8 cellular contexts compared by ENCODE assay signal in the genomic region with DNA sequence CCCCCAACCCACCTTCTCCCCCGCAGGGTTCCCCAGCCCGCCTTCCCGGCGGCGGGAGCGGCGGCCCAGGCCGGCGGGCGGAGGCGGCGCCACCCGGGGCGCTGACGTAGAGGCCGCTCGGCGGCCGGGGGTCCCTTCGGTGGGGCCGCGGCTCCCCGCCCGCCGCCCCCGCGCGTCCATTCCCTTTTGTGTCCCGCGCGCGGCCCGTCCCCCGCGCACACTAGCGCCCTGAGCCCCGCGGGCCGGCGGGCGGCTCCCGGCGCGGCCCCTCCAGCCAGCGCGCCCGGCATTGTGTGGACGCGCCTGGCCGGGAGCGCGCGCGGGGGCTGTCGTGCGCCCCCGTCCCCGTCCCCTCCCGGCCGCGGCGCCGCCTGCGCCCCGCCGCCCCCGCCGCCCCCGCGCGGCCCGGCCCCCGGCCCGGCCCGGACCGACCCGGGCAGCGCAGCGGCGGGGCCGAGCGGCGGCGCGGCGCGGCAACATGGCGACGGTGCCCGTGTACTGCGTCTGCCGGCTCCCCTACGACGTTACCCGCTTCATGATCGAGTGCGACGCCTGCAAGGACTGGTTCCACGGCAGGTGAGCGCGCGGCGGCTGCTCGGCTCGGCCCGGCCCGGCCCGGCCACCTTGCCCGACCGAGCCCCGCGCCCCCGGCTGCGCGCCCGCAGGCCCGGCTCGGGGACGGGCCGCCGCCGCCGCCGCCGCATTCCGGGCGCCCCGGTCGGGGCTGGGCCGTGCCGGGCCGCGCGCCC. TPM values are rescaled to one million over a fixed set of nuclear protein-coding genes. Genes with fewer than 3 reads are reported as not detected.
A peak's percentile ranks its signal among the peaks of the same experiment; 100 is the strongest.
DNase-seq lines count a peak whose midpoint lies in the region; ATAC-seq and TF ChIP-seq lines count a peak whose summit lies in the region.

A gene (plus strand): TSS at position 289 of the 749 bp plus-strand sequence. CDS start 190 bp downstream, at position 479.

- peak within 1 kb of the TSS; percentile 93 for H3K4me3 Mint-ChIP-seq in neural progenitor cell

- peak within 1 kb of the TSS; percentile 97 for H3K27ac Mint-ChIP-seq in neural progenitor cell

- H3K4me2 ChIP-seq in neural progenitor cell: peak within 1 kb of the TSS; percentile 100

- H3K79me2 ChIP-seq in neural progenitor cell (ENCODE audit: low read depth): peaks cover 52% of the 10 kb centered on the region

- in situ Hi-C loops in ACHN (cut with HindIII; ENCODE audit: low pct_ligation_motif_present, low pct_unique_long_range_greater_than_20kb, low sequenced_read_pairs): no loop called here

- H3K9me3 Mint-ChIP-seq in neural progenitor cell: no peaks in the 10 kb centered on the region

- H3K4me1 ChIP-seq in foreskin keratinocyte: no peaks in the 10 kb centered on the region
- peaks cover 15% of the 10 kb centered on the region for H3K4me1 ChIP-seq in neural progenitor cell

- H3K27ac ChIP-seq in KOPT-K1 (ENCODE audit: low read depth, low read length, poor library complexity, severe bottlenecking) (peak within 1 kb of the TSS; percentile 77), foreskin keratinocyte (peak within 1 kb of the TSS; percentile 53), neural progenitor cell (no peak within 1 kb of the TSS)

- H3K36me3 Mint-ChIP-seq in neural progenitor cell: peaks cover 7% of the 10 kb centered on the region

- peaks cover 38% of the 10 kb centered on the region for H4K20me1 ChIP-seq in neural progenitor cell (ENCODE audit: low read depth)

- no peaks in the 10 kb centered on the region for H3K27me3 ChIP-seq in foreskin keratinocyte
- peaks cover 9% of the 10 kb centered on the region for H3K27me3 ChIP-seq in neural progenitor cell

- peaks cover under 1% of the 10 kb centered on the region for H3K9me3 ChIP-seq in KOPT-K1 (ENCODE audit: insufficient read depth, low read length, poor library complexity, severe bottlenecking)
- no peaks in the 10 kb centered on the region for H3K9me3 ChIP-seq in neural progenitor cell (ENCODE audit: low read depth)

- TF ChIP-seq CTCF in foreskin keratinocyte (conservative IDR thresholded peaks at IDR 0.05) (no peak), neural progenitor cell (IDR thresholded peaks at IDR 0.05) (no peak)

- peak; percentile 22 for TF ChIP-seq POLR2A in GM19099 (IDR thresholded peaks at IDR 0.05; ENCODE audit: extremely low read depth, insufficient read length, low read depth)

- H3K4me3 ChIP-seq in neural progenitor cell: peak within 1 kb of the TSS; percentile 91

- ATAC-seq in foreskin keratinocyte: peak; percentile 36
- ATAC-seq in HG02870 (IDR thresholded peaks at IDR 0.05; ENCODE audit: unreplicated experiment): no peak
- no peak for ATAC-seq in HG03095 (IDR thresholded peaks at IDR 0.05; ENCODE audit: unreplicated experiment)

- H3K27me3 Mint-ChIP-seq in neural progenitor cell (ENCODE audit: insufficient read depth, low read depth): peaks cover 12% of the 10 kb centered on the region

- no peaks in the 10 kb centered on the region for H3F3A ChIP-seq in neural progenitor cell (ENCODE audit: low read depth)

- DNase-seq in ACHN (peak; percentile 17), activated T-cell treated with anti-CD3 and anti-CD28 coated beads for 4 hours (peak; percentile 11), foreskin keratinocyte (no peak), neural progenitor cell (ENCODE audit: low spot score) (peak; percentile 59)

- peak within 1 kb of the TSS; percentile 78 for H2AFZ ChIP-seq in neural progenitor cell (replicated peaks)

- H3K4me1 Mint-ChIP-seq in neural progenitor cell: peaks cover 41% of the 10 kb centered on the region

- peak within 1 kb of the TSS; percentile 61 for H3K9ac ChIP-seq in neural progenitor cell

- H3K36me3 ChIP-seq in KOPT-K1 (ENCODE audit: insufficient read depth, low read length): no peaks in the 10 kb centered on the region
- H3K36me3 ChIP-seq in neural progenitor cell: no peaks in the 10 kb centered on the region

RNA-seq across cellular contexts. Expression of the gene that starts here (rescaled TPM):
- total RNA-seq in foreskin keratinocyte (15.4 and 17.9 TPM in 2 replicates), neural progenitor cell (ENCODE audit: low replicate concordance) (15.7 and 17.6 TPM in 2 replicates)
- polyA plus RNA-seq in foreskin keratinocyte: 8.6 and 9.1 TPM in 2 replicates

Comparison
In these comparisons a context has a peak if more than half of its experiments do, and no peak if none do; other contexts are left out.
1. DNase-seq: peak in ACHN (single experiment), activated T-cell treated with anti-CD3 and anti-CD28 coated beads for 4 hours (single experiment) and neural progenitor cell (single experiment); none in foreskin keratinocyte (0 of 2).